In genomic region chr15:83284563-83285283, GRCh38 we compare ENCODE assay signal across 11 cellular contexts. TPM values are rescaled to one million over a fixed set of nuclear protein-coding genes. Genes with fewer than 3 reads are reported as not detected.
DNase-seq lines count a peak whose midpoint lies in the region; ATAC-seq and TF ChIP-seq lines count a peak whose summit lies in the region.
"Had no signal": no experiment of that assay in that cellular context is flagged by ENCODE, and none has a peak within 500 bp of the region (broad histone marks: within the 10 kb centered on the region; RNA-seq: fewer than 3 reads in every experiment).

Gene BNC1, minus strand, starts transcription at chr15:83284664. Its CDS starts 36 bp downstream, at chr15:83284628.

- peaks cover 51% of the 10 kb centered on the region for H3K27me3 ChIP-seq in thymus (ENCODE audit: control insufficient read depth, insufficient read depth)

- no peaks in the 10 kb centered on the region for H3K36me3 ChIP-seq in thymus (ENCODE audit: control insufficient read depth, insufficient read depth)

- no peak for TF ChIP-seq CTCF in cardiac fibroblast (IDR thresholded peaks at IDR 0.05; ENCODE audit: low read depth, low read length)
- TF ChIP-seq CTCF in lower leg skin (IDR thresholded peaks at IDR 0.05): no peak

- POLR2A ChIA-PET in activated CD4-positive, alpha-beta memory T cell treated with anti-CD3 and anti-CD28 coated beads for 36 hours (lab: Charles Lee): no interaction called here
- POLR2A ChIA-PET in activated CD4-positive, alpha-beta memory T cell treated with anti-CD3 and anti-CD28 coated beads, Interleukin-2, amount 10 ng/mL, durations not matched to agents 7 days and 5 days (lab: Charles Lee): no interaction called here

- peaks cover 53% of the 10 kb centered on the region for H3K27me3 Mint-ChIP-seq in activated CD4-positive, alpha-beta memory T cell treated with anti-CD3 and anti-CD28 coated beads for 36 hours
- peaks cover 68% of the 10 kb centered on the region for H3K27me3 Mint-ChIP-seq in activated CD4-positive, alpha-beta memory T cell treated with anti-CD3 and anti-CD28 coated beads, Interleukin-2, amount 10 ng/mL, durations not matched to agents 7 days and 5 days

- no peak for TF ChIP-seq POLR2A in lower leg skin (IDR thresholded peaks at IDR 0.05)

- H3K27ac Mint-ChIP-seq in activated CD4-positive, alpha-beta memory T cell treated with anti-CD3 and anti-CD28 coated beads for 36 hours: no peak within 1 kb of the TSS
- no peak within 1 kb of the TSS for H3K27ac Mint-ChIP-seq in activated CD4-positive, alpha-beta memory T cell treated with anti-CD3 and anti-CD28 coated beads, Interleukin-2, amount 10 ng/mL, durations not matched to agents 7 days and 5 days

- H3K9me3 Mint-ChIP-seq in activated CD4-positive, alpha-beta memory T cell treated with anti-CD3 and anti-CD28 coated beads for 36 hours: no peaks in the 10 kb centered on the region
- no peaks in the 10 kb centered on the region for H3K9me3 Mint-ChIP-seq in activated CD4-positive, alpha-beta memory T cell treated with anti-CD3 and anti-CD28 coated beads, Interleukin-2, amount 10 ng/mL, durations not matched to agents 7 days and 5 days

- H3K4me1 ChIP-seq in thymus (ENCODE audit: control insufficient read depth, insufficient read depth, low read length): no peaks in the 10 kb centered on the region

- ATAC-seq in HG03135 (IDR thresholded peaks at IDR 0.05; ENCODE audit: unreplicated experiment): no peak

- DNase-seq in activated CD4-positive, alpha-beta memory T cell treated with anti-CD3 and anti-CD28 coated beads for 36 hours: no peak
- no peak for DNase-seq in activated CD4-positive, alpha-beta memory T cell treated with anti-CD3 and anti-CD28 coated beads, Interleukin-2, amount 10 ng/mL, durations not matched to agents 7 days and 5 days
- DNase-seq in cardiac fibroblast (ENCODE audit: low read depth in 2 of 2) (no peak), lower leg skin (ENCODE audit: low spot score in 2 of 2) (no peak), inferior parietal cortex (ENCODE audit: extremely low spot score) (no peak), SKM-1 treated with dmso at 0.1 percent for 144 hours (lab: John Stamatoyannopoulos, UW; ENCODE audit: unreplicated experiment) (no peak)
- DNase-seq: CD4-positive, CD25-positive, alpha-beta regulatory T cell; midbrain had no signal

- WGBS in lower leg skin, 2 donors: 19 to 28% methylated on average over 19 to 44 of the region's 93 CpGs
- 4% methylated on average over 92 of the region's 93 CpGs for WGBS in thymus

- CTCF ChIA-PET in activated CD4-positive, alpha-beta memory T cell treated with anti-CD3 and anti-CD28 coated beads for 36 hours (lab: Charles Lee): no interaction called here
- CTCF ChIA-PET in activated CD4-positive, alpha-beta memory T cell treated with anti-CD3 and anti-CD28 coated beads, Interleukin-2, amount 10 ng/mL, durations not matched to agents 7 days and 5 days (lab: Charles Lee): no interaction called here

- intact Hi-C loops in activated CD4-positive, alpha-beta memory T cell treated with anti-CD3 and anti-CD28 coated beads for 36 hours (cut with micrococcal nuclease): no loop called here
- intact Hi-C loops in lower leg skin (cut with DNase I; ENCODE audit: low total_unique reads): no loop called here

- no peaks in the 10 kb centered on the region for H3K36me3 Mint-ChIP-seq in activated CD4-positive, alpha-beta memory T cell treated with anti-CD3 and anti-CD28 coated beads for 36 hours
- no peaks in the 10 kb centered on the region for H3K36me3 Mint-ChIP-seq in activated CD4-positive, alpha-beta memory T cell treated with anti-CD3 and anti-CD28 coated beads, Interleukin-2, amount 10 ng/mL, durations not matched to agents 7 days and 5 days (ENCODE audit: low read depth)
- H3K36me3 Mint-ChIP-seq: CD4-positive, CD25-positive, alpha-beta regulatory T cell had no signal

- H3K27ac ChIP-seq in thymus (ENCODE audit: low read depth): peak within 1 kb of the TSS; percentile 58

- no peaks in the 10 kb centered on the region for H3K9me3 ChIP-seq in thymus (ENCODE audit: control insufficient read depth)

- H3K4me3 Mint-ChIP-seq in activated CD4-positive, alpha-beta memory T cell treated with anti-CD3 and anti-CD28 coated beads for 36 hours: peak within 1 kb of the TSS; percentile 46
- H3K4me3 Mint-ChIP-seq in activated CD4-positive, alpha-beta memory T cell treated with anti-CD3 and anti-CD28 coated beads, Interleukin-2, amount 10 ng/mL, durations not matched to agents 7 days and 5 days: no peak within 1 kb of the TSS

- peaks cover 10% of the 10 kb centered on the region for H3K4me1 Mint-ChIP-seq in activated CD4-positive, alpha-beta memory T cell treated with anti-CD3 and anti-CD28 coated beads for 36 hours (ENCODE audit: low read depth)
- H3K4me1 Mint-ChIP-seq in activated CD4-positive, alpha-beta memory T cell treated with anti-CD3 and anti-CD28 coated beads, Interleukin-2, amount 10 ng/mL, durations not matched to agents 7 days and 5 days: peaks cover 3% of the 10 kb centered on the region

- H3K4me3 ChIP-seq in cardiac fibroblast (replicated peaks in 1 of 2; ENCODE audit: low read depth in 2 of 2, low read length in 2 of 2) (peak within 1 kb of the TSS; percentile 62 to 66), lower leg skin (ENCODE audit: low read depth, poor library complexity, severe bottlenecking) (peak within 1 kb of the TSS; percentile 23), thymus (ENCODE audit: low read length) (peak within 1 kb of the TSS; percentile 29)

RNA-seq across cellular contexts. Expression of gene BNC1, which starts in this region (rescaled TPM):
- total RNA-seq in activated CD4-positive, alpha-beta memory T cell treated with anti-CD3 and anti-CD28 coated beads for 36 hours: not detected
- not detected for total RNA-seq in activated CD4-positive, alpha-beta memory T cell treated with anti-CD3 and anti-CD28 coated beads, Interleukin-2, amount 10 ng/mL, durations not matched to agents 7 days and 5 days
- 10 to 100 TPM; 26.2 to 31.6 (median 28.8) TPM for total RNA-seq in lower leg skin
- 6.8 TPM for polyA plus RNA-seq in thymus
- total RNA-seq: CD4-positive, CD25-positive, alpha-beta regulatory T cell; SK-MEL-5 had no signal
- polyA plus RNA-seq: CD4-positive, CD25-positive, alpha-beta regulatory T cell had no signal

Comparison
In these comparisons a context has a peak if more than half of its experiments do, and no peak if none do; other contexts are left out.
1. RNA of gene BNC1 (total RNA-seq): 26.2 to 31.6 TPM in lower leg skin; not detected in activated CD4-positive, alpha-beta memory T cell treated with anti-CD3 and anti-CD28 coated beads for 36 hours and not detected in activated CD4-positive, alpha-beta memory T cell treated with anti-CD3 and anti-CD28 coated beads, Interleukin-2, amount 10 ng/mL, durations not matched to agents 7 days and 5 days; every median in the first group is over 10 times any median in the second.
2. Peak in every context shown above with its lines, with median percentiles within 50 percentile points of each other: H3K4me3 ChIP-seq.